ENCODE assay signal across 23 cellular contexts in genomic region chr4:24260922-24261581, GRCh38.
DNase-seq lines count a peak whose midpoint lies in the region; ATAC-seq and TF ChIP-seq lines count a peak whose summit lies in the region.
"Had no signal": no experiment of that assay in that cellular context is flagged by ENCODE, and none has a peak within 500 bp of the region (broad histone marks: within the 10 kb centered on the region; RNA-seq: fewer than 3 reads in every experiment).

No MANE protein-coding gene starts in this region.

- POLR2A ChIA-PET in CD8-positive, alpha-beta T cell (lab: Charles Lee): no interaction called here

- no peak for TF ChIP-seq CTCF in CD8-positive, alpha-beta T cell (IDR thresholded peaks at IDR 0.05)
- no peak for TF ChIP-seq CTCF in body of pancreas (IDR thresholded peaks at IDR 0.05)

- H3K9me3 Mint-ChIP-seq in CD8-positive, alpha-beta T cell: no peaks in the 10 kb centered on the region
- peaks cover 2% of the 10 kb centered on the region for H3K9me3 Mint-ChIP-seq in activated naive CD8-positive, alpha-beta T cell treated with anti-CD3 and anti-CD28 coated beads for 36 hours
- H3K9me3 Mint-ChIP-seq: activated naive CD8-positive, alpha-beta T cell treated with anti-CD3 and anti-CD28 coated beads, Interleukin-2, amount 10 ng/mL, durations not matched to agents 7 days and 5 days; activated T-helper 17 cell treated with anti-CD3 and anti-CD28 coated beads, Interleukin-2, amount 50 U/mL, for 72 hours; dendritic cell treated with granulocyte-macrophage colony-stimulating factor and Interleukin-4, amounts not matched to agents 40 ng/mL and 50 ng/mL, for 4 days had no signal

- no peak overlapping the region for H3K4me3 ChIP-seq in CD8-positive, alpha-beta T cell (ENCODE audit: low read depth, low read length)
- H3K4me3 ChIP-seq in body of pancreas: no peak overlapping the region
- H3K4me3 ChIP-seq: breast epithelium, HAP-1, Peyer's patch, smooth muscle cell, uterus had no signal

- no peak for DNase-seq in CD8-positive, alpha-beta T cell
- DNase-seq in OCI-M1 (lab: John Stamatoyannopoulos, UW) (peak; percentile 9), left kidney (ENCODE audit: low read depth, low spot score) (peak; percentile 16), putamen (ENCODE audit: low spot score) (peak; percentile 19), NCI-H69 (lab: John Stamatoyannopoulos, UW) (no peak), body of pancreas (no peak)
- DNase-seq in activated naive CD8-positive, alpha-beta T cell treated with anti-CD3 and anti-CD28 coated beads for 36 hours: no peak
- DNase-seq: activated CD4-positive, alpha-beta T cell treated with anti-CD3 and anti-CD28 coated beads for 4 hours; activated CD8-positive, alpha-beta memory T cell treated with anti-CD3 and anti-CD28 coated beads, Interleukin-2, amount 10 ng/mL, durations not matched to agents 7 days and 5 days; activated naive CD8-positive, alpha-beta T cell treated with anti-CD3 and anti-CD28 coated beads, Interleukin-2, amount 10 ng/mL, durations not matched to agents 7 days and 5 days; DMS153; GF-D8; NCI-H1436; Peyer's patch; stimulated activated CD4-positive, alpha-beta T cell treated with anti-CD3 and anti-CD28 coated beads, Interleukin-4, amount 100 ng/mL, for 1 hour; stimulated activated naive CD8-positive, alpha-beta T cell treated with anti-CD3 and anti-CD28 coated beads, Interleukin-15, amount 100 ng/mL, for 72 hours; uterus had no signal

- H3K36me3 Mint-ChIP-seq in CD8-positive, alpha-beta T cell: no peaks in the 10 kb centered on the region
- H3K36me3 Mint-ChIP-seq in activated naive CD8-positive, alpha-beta T cell treated with anti-CD3 and anti-CD28 coated beads for 36 hours: no peaks in the 10 kb centered on the region
- H3K36me3 Mint-ChIP-seq: activated CD8-positive, alpha-beta memory T cell treated with anti-CD3 and anti-CD28 coated beads, Interleukin-2, amount 10 ng/mL, durations not matched to agents 7 days and 5 days; activated naive CD8-positive, alpha-beta T cell treated with anti-CD3 and anti-CD28 coated beads, Interleukin-2, amount 10 ng/mL, durations not matched to agents 7 days and 5 days had no signal

- peak overlapping the region; percentile 2 for H3K27ac Mint-ChIP-seq in CD8-positive, alpha-beta T cell
- H3K27ac Mint-ChIP-seq in activated naive CD8-positive, alpha-beta T cell treated with anti-CD3 and anti-CD28 coated beads for 36 hours: no peak overlapping the region
- H3K27ac Mint-ChIP-seq: activated CD8-positive, alpha-beta memory T cell treated with anti-CD3 and anti-CD28 coated beads, Interleukin-2, amount 10 ng/mL, durations not matched to agents 7 days and 5 days; activated naive CD8-positive, alpha-beta T cell treated with anti-CD3 and anti-CD28 coated beads, Interleukin-2, amount 10 ng/mL, durations not matched to agents 7 days and 5 days; activated T-helper 17 cell treated with anti-CD3 and anti-CD28 coated beads, Interleukin-2, amount 50 U/mL, for 72 hours; dendritic cell treated with granulocyte-macrophage colony-stimulating factor and Interleukin-4, amounts not matched to agents 40 ng/mL and 50 ng/mL, for 4 days; stimulated activated naive CD8-positive, alpha-beta T cell treated with anti-CD3 and anti-CD28 coated beads, Interleukin-15, amount 100 ng/mL, for 72 hours had no signal

- H3K4me1 ChIP-seq in CD8-positive, alpha-beta T cell (ENCODE audit: insufficient read depth, low read length): no peaks in the 10 kb centered on the region
- no peaks in the 10 kb centered on the region for H3K4me1 ChIP-seq in body of pancreas
- H3K4me1 ChIP-seq: breast epithelium, HAP-1, Peyer's patch, uterus had no signal

- H3K9me3 ChIP-seq in CD8-positive, alpha-beta T cell (ENCODE audit: low read length): no peaks in the 10 kb centered on the region
- H3K9me3 ChIP-seq in body of pancreas: no peaks in the 10 kb centered on the region
- H3K9me3 ChIP-seq: breast epithelium, HAP-1, Peyer's patch, uterus had no signal

- no peak for ATAC-seq in CD8-positive, alpha-beta T cell
- ATAC-seq in body of pancreas (no peak), GM21786 (IDR thresholded peaks at IDR 0.05; ENCODE audit: unreplicated experiment) (no peak)
- ATAC-seq: activated CD8-positive, alpha-beta memory T cell treated with anti-CD3 and anti-CD28 coated beads, Interleukin-2, amount 10 ng/mL, durations not matched to agents 7 days and 5 days; activated T-helper 17 cell treated with anti-CD3 and anti-CD28 coated beads, Interleukin-2, amount 50 U/mL, for 72 hours; stimulated activated naive CD8-positive, alpha-beta T cell treated with anti-CD3 and anti-CD28 coated beads, Interleukin-15, amount 100 ng/mL, for 72 hours had no signal

- no peak for TF ChIP-seq POLR2A in body of pancreas (IDR thresholded peaks at IDR 0.05)

- CTCF ChIA-PET in CD8-positive, alpha-beta T cell (lab: Charles Lee): no interaction called here

- H3K4me3 Mint-ChIP-seq in CD8-positive, alpha-beta T cell: no peak overlapping the region
- H3K4me3 Mint-ChIP-seq in activated naive CD8-positive, alpha-beta T cell treated with anti-CD3 and anti-CD28 coated beads for 36 hours: no peak overlapping the region
- H3K4me3 Mint-ChIP-seq: activated CD8-positive, alpha-beta memory T cell treated with anti-CD3 and anti-CD28 coated beads, Interleukin-2, amount 10 ng/mL, durations not matched to agents 7 days and 5 days; activated naive CD8-positive, alpha-beta T cell treated with anti-CD3 and anti-CD28 coated beads, Interleukin-2, amount 10 ng/mL, durations not matched to agents 7 days and 5 days; activated T-helper 17 cell treated with anti-CD3 and anti-CD28 coated beads, Interleukin-2, amount 50 U/mL, for 72 hours; dendritic cell treated with granulocyte-macrophage colony-stimulating factor and Interleukin-4, amounts not matched to agents 40 ng/mL and 50 ng/mL, for 4 days; stimulated activated naive CD8-positive, alpha-beta T cell treated with anti-CD3 and anti-CD28 coated beads, Interleukin-15, amount 100 ng/mL, for 72 hours had no signal

- no peaks in the 10 kb centered on the region for H3K36me3 ChIP-seq in CD8-positive, alpha-beta T cell (ENCODE audit: insufficient read depth, low read length)
- H3K36me3 ChIP-seq in body of pancreas (replicated peaks in 1 of 2; ENCODE audit: insufficient read depth in 1 of 2, low read depth in 2 of 2): no peaks in the 10 kb centered on the region
- H3K36me3 ChIP-seq: breast epithelium, HAP-1, Peyer's patch, uterus had no signal

- no peaks in the 10 kb centered on the region for H3K27me3 ChIP-seq in CD8-positive, alpha-beta T cell (ENCODE audit: insufficient read depth, low read length)
- H3K27me3 ChIP-seq in body of pancreas: no peaks in the 10 kb centered on the region
- H3K27me3 ChIP-seq: breast epithelium, Peyer's patch, uterus had no signal

- 51 to 71% methylated on average over 5 of the region's 5 CpGs for whole genome bisulfite sequencing in body of pancreas, 2 donors

- intact Hi-C loops in CD8-positive, alpha-beta T cell (cut with DNase I, micrococcal nuclease): no loop called here
- intact Hi-C loops in body of pancreas (cut with DNase I): no loop called here

- no peaks in the 10 kb centered on the region for H3K4me1 Mint-ChIP-seq in CD8-positive, alpha-beta T cell (ENCODE audit: low read depth)
- no peaks in the 10 kb centered on the region for H3K4me1 Mint-ChIP-seq in activated naive CD8-positive, alpha-beta T cell treated with anti-CD3 and anti-CD28 coated beads for 36 hours
- H3K4me1 Mint-ChIP-seq: activated CD8-positive, alpha-beta memory T cell treated with anti-CD3 and anti-CD28 coated beads, Interleukin-2, amount 10 ng/mL, durations not matched to agents 7 days and 5 days; activated naive CD8-positive, alpha-beta T cell treated with anti-CD3 and anti-CD28 coated beads, Interleukin-2, amount 10 ng/mL, durations not matched to agents 7 days and 5 days; activated T-helper 17 cell treated with anti-CD3 and anti-CD28 coated beads, Interleukin-2, amount 50 U/mL, for 72 hours; stimulated activated naive CD8-positive, alpha-beta T cell treated with anti-CD3 and anti-CD28 coated beads, Interleukin-15, amount 100 ng/mL, for 72 hours had no signal

- H3K27me3 Mint-ChIP-seq in CD8-positive, alpha-beta T cell (ENCODE audit: low read depth): peaks cover 8% of the 10 kb centered on the region
- H3K27me3 Mint-ChIP-seq in activated naive CD8-positive, alpha-beta T cell treated with anti-CD3 and anti-CD28 coated beads for 36 hours: peaks cover 8% of the 10 kb centered on the region
- H3K27me3 Mint-ChIP-seq: activated CD8-positive, alpha-beta memory T cell treated with anti-CD3 and anti-CD28 coated beads, Interleukin-2, amount 10 ng/mL, durations not matched to agents 7 days and 5 days; activated naive CD8-positive, alpha-beta T cell treated with anti-CD3 and anti-CD28 coated beads, Interleukin-2, amount 10 ng/mL, durations not matched to agents 7 days and 5 days; activated T-helper 17 cell treated with anti-CD3 and anti-CD28 coated beads, Interleukin-2, amount 50 U/mL, for 72 hours; dendritic cell treated with granulocyte-macrophage colony-stimulating factor and Interleukin-4, amounts not matched to agents 40 ng/mL and 50 ng/mL, for 4 days had no signal

- H3K27ac ChIP-seq in CD8-positive, alpha-beta T cell (ENCODE audit: low read depth, low read length): no peak overlapping the region
- no peak overlapping the region for H3K27ac ChIP-seq in body of pancreas
- H3K27ac ChIP-seq: breast epithelium, Peyer's patch, uterus had no signal

Comparison
In these comparisons a context has a peak if more than half of its experiments do, and no peak if none do; other contexts are left out.
1. DNase-seq: peak in OCI-M1 (single experiment), left kidney (single experiment) and putamen (single experiment); none in CD8-positive, alpha-beta T cell (0 of 7), NCI-H69 (single experiment), body of pancreas (0 of 4) and activated naive CD8-positive, alpha-beta T cell treated with anti-CD3 and anti-CD28 coated beads for 36 hours (single experiment).